Comparison of ENCODE assay signal across 11 cellular contexts in the genomic region with DNA sequence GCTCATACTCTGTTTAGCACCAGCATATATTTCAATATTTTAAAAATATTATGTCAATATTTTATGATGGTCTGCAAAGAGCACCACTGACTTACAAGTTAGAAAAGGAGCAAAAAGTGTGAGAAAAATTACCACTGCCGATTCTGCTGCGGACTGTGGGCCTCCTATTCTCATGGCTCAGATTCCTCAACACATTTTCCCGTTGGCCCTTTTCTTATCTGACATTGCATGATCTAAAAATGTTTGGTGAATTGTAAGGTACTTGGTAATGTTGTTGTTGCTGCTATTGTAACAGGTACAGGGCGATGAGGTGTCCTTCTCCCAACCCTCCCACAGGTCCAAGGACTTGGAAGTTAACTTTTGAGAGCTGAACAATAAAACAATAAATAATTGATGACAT. TPM values are rescaled to one million over a fixed set of nuclear protein-coding genes. Genes with fewer than 3 reads are reported as not detected.
DNase-seq lines count a peak whose midpoint lies in the region; ATAC-seq and TF ChIP-seq lines count a peak whose summit lies in the region.
"Had no signal": no experiment of that assay in that cellular context is flagged by ENCODE, and none has a peak within 500 bp of the region (broad histone marks: within the 10 kb centered on the region; RNA-seq: fewer than 3 reads in every experiment).

No MANE protein-coding gene starts in this region.

- no peaks in the 10 kb centered on the region for H3K9me3 Mint-ChIP-seq in activated B cell treated with CpG ODN at 0.5 μM for 24 hours

- no peaks in the 10 kb centered on the region for H4K20me1 ChIP-seq in DOHH2 (ENCODE audit: control insufficient read depth, insufficient read depth, low read depth, low read length)

- intact Hi-C loops in activated B cell treated with CpG ODN at 0.5 μM for 24 hours (cut with micrococcal nuclease) (loop anchor here (10.0 kb wide), 2 partner anchors 600 to 1140 kb away; a partner anchor contains a TSS), spleen (cut with DNase I; ENCODE audit: low total_unique reads) (no loop called here)

- TF ChIP-seq CTCF in DOHH2 (IDR thresholded peaks at IDR 0.05; ENCODE audit: low read depth, low read length, poor library complexity, severe bottlenecking) = no peak
- no peak for TF ChIP-seq CTCF in activated B cell treated with CpG ODN at 0.5 μM for 24 hours (IDR thresholded peaks at IDR 0.05)
- TF ChIP-seq CTCF in right atrium auricular region (IDR thresholded peaks at IDR 0.05) = no peak
- no peak for TF ChIP-seq CTCF in spleen (IDR thresholded peaks at IDR 0.05 in 8 of 11, conservative IDR thresholded peaks at IDR 0.05 in 3 of 11)

- peak overlapping the region; percentile 66 for H3K4me2 ChIP-seq in DOHH2 (ENCODE audit: low read length)

- H3K79me2 ChIP-seq in DOHH2 (ENCODE audit: control insufficient read depth, low read length) = no peaks in the 10 kb centered on the region

- TF ChIP-seq POLR2A in spleen (IDR thresholded peaks at IDR 0.05) = no peak

- H3K27ac Mint-ChIP-seq in activated B cell treated with CpG ODN at 0.5 μM for 24 hours = peak overlapping the region; percentile 98

- H3K9me3 ChIP-seq in DOHH2 (ENCODE audit: control insufficient read depth, insufficient read depth, low read length) = no peaks in the 10 kb centered on the region
- no peaks in the 10 kb centered on the region for H3K9me3 ChIP-seq in right atrium auricular region
- no peaks in the 10 kb centered on the region for H3K9me3 ChIP-seq in spleen

- ATAC-seq in activated B cell treated with CpG ODN at 0.5 μM for 24 hours (ENCODE audit: low read depth) = no peak
- ATAC-seq: left lobe of liver had no signal

- H3K36me3 Mint-ChIP-seq in activated B cell treated with CpG ODN at 0.5 μM for 24 hours (ENCODE audit: low read depth) = peaks cover 21% of the 10 kb centered on the region

- 40 to 57% (median 49%) methylated on average over 4 of the region's 4 CpGs for WGBS in spleen, 5 donors

- peak overlapping the region; percentile 89 for H3K4me3 Mint-ChIP-seq in activated B cell treated with CpG ODN at 0.5 μM for 24 hours

- H3K27me3 Mint-ChIP-seq in activated B cell treated with CpG ODN at 0.5 μM for 24 hours = no peaks in the 10 kb centered on the region

- peak overlapping the region; percentile 53 for H3K4me3 ChIP-seq in DOHH2 (ENCODE audit: low read length)
- peak overlapping the region; percentile 12 to 30 for H3K4me3 ChIP-seq in right atrium auricular region
- peak overlapping the region in 7 of 8 donors; percentile 21 to 67 (median 32) for H3K4me3 ChIP-seq in spleen

- no peaks in the 10 kb centered on the region for H3K9me2 ChIP-seq in DOHH2 (replicated peaks; ENCODE audit: control insufficient read depth, low read length)

- DNase-seq in activated B cell treated with CpG ODN at 0.5 μM for 24 hours (no peak), right atrium auricular region (ENCODE audit: low spot score) (no peak), spleen (no peak), cerebellar cortex (ENCODE audit: low spot score) (no peak), GM19238 (ENCODE audit: insufficient read length, low spot score) (no peak), NCI-H510A treated with DMSO at 0.1 percent for 48 hours (lab: John Stamatoyannopoulos, UW) (no peak)
- DNase-seq: activated CD4-positive, alpha-beta T cell treated with anti-CD3 and anti-CD28 coated beads for 4 hours; amygdala; Karpas-422 had no signal

- POLR2A ChIA-PET in activated B cell treated with CpG ODN at 0.5 μM for 24 hours (lab: Charles Lee) = interaction anchor here (0.8 to 15.3 kb wide), 5 partner anchors 12 to 71 kb away, joined by 3 to 234 read pairs (median 10); a partner anchor contains a TSS

- peaks cover 10% of the 10 kb centered on the region for H3F3A ChIP-seq in DOHH2 (ENCODE audit: control insufficient read depth, insufficient read depth)

- H3K27ac ChIP-seq in DOHH2 (ENCODE audit: low read depth, low read length) (no peak overlapping the region), right atrium auricular region (peak overlapping the region; percentile 55 to 68), spleen (peak overlapping the region; percentile 76 to 94 (median 90))

- H3K36me3 ChIP-seq in DOHH2 (ENCODE audit: control insufficient read depth, low read length) (peaks cover 13% of the 10 kb centered on the region), right atrium auricular region (peaks cover 20% of the 10 kb centered on the region), spleen (peaks cover 0 to 32% (median 8%) of the 10 kb centered on the region in 6 donors)

- H3K27me3 ChIP-seq in DOHH2 (ENCODE audit: control insufficient read depth, low read length) (no peaks in the 10 kb centered on the region), right atrium auricular region (no peaks in the 10 kb centered on the region), spleen (replicated peaks in 1 of 7) (no peaks in the 10 kb centered on the region)

- peaks cover 68% of the 10 kb centered on the region for H3K4me1 ChIP-seq in DOHH2 (ENCODE audit: control insufficient read depth, low read length)
- peaks cover 0 to 34% of the 10 kb centered on the region in 2 donors for H3K4me1 ChIP-seq in right atrium auricular region
- peaks cover 23 to 99% (median 73%) of the 10 kb centered on the region in 6 donors for H3K4me1 ChIP-seq in spleen

- CTCF ChIA-PET in activated B cell treated with CpG ODN at 0.5 μM for 24 hours (lab: Charles Lee) = interaction anchor here (12.6 kb wide), 1 partner anchor 33 kb away, joined by 123 read pairs; no protein-coding TSS in a partner anchor

- H3K4me1 Mint-ChIP-seq in activated B cell treated with CpG ODN at 0.5 μM for 24 hours = peaks cover 57% of the 10 kb centered on the region

RNA-seq across cellular contexts. Expression of a gene that starts 0.7 kb away (rescaled TPM):
- total RNA-seq in activated B cell treated with CpG ODN at 0.5 μM for 24 hours = 29.4 and 33.2 TPM in 2 replicates
- 10 to 100 TPM in 1 of 2 donors, 1 to 10 TPM in 1; 9.6 to 33.6 TPM for total RNA-seq in right atrium auricular region
- total RNA-seq in spleen = 100 to 1,000 TPM in 5 of 7 donors, 10 to 100 TPM in 2; 53.5 to 161 (median 121) TPM
- 100 to 1,000 TPM in 2 of 3 donors, 10 to 100 TPM in 1; 98.9 to 132 (median 126) TPM for polyA plus RNA-seq in spleen

RNA-seq across cellular contexts. Expression of a gene that starts 25.3 kb away (rescaled TPM):
- 220 and 229 TPM in 2 replicates for total RNA-seq in activated B cell treated with CpG ODN at 0.5 μM for 24 hours
- total RNA-seq in right atrium auricular region = 100 to 1,000 TPM; 297 to 429 TPM
- total RNA-seq in spleen = 100 to 1,000 TPM; 124 to 168 (median 143) TPM
- 100 to 1,000 TPM; 204 to 277 (median 262) TPM for polyA plus RNA-seq in spleen

RNA-seq across cellular contexts. Expression of a gene that starts 25.5 kb away (rescaled TPM):
- total RNA-seq in activated B cell treated with CpG ODN at 0.5 μM for 24 hours (55.8 and 63.3 TPM in 2 replicates), right atrium auricular region (10 to 100 TPM; 29.9 to 44.0 TPM), spleen (10 to 100 TPM; 25.4 to 36.6 (median 34.9) TPM)
- 10 to 100 TPM; 24.8 to 34.5 (median 31.7) TPM for polyA plus RNA-seq in spleen

RNA-seq across cellular contexts. Expression of a gene that starts 28.9 kb away (rescaled TPM):
- total RNA-seq in activated B cell treated with CpG ODN at 0.5 μM for 24 hours = not detected in 2 replicates
- 10 to 100 TPM in 1 of 2 donors, 1 to 10 TPM in 1; 2.0 to 11.3 TPM for total RNA-seq in right atrium auricular region
- total RNA-seq in spleen = 10 to 100 TPM in 1 of 7 donors, 1 to 10 TPM in 4, under 1 TPM in 2; 0.37 to 11.2 (median 7.7) TPM
- 1 to 10 TPM; 2.5 to 4.9 (median 3.4) TPM for polyA plus RNA-seq in spleen

RNA-seq across cellular contexts. Expression of a gene that starts 28.9 kb away (rescaled TPM):
- total RNA-seq in activated B cell treated with CpG ODN at 0.5 μM for 24 hours (not detected in 2 replicates), right atrium auricular region (1 to 10 TPM in 1 of 2 donors, under 1 TPM in 1; 0.63 to 4.8 TPM), spleen (10 to 100 TPM in 4 of 7 donors, 1 to 10 TPM in 3; 1.6 to 33.4 (median 11.9) TPM)
- 10 to 100 TPM in 1 of 3 donors, 1 to 10 TPM in 2; 5.6 to 32.7 (median 6.2) TPM for polyA plus RNA-seq in spleen
